Comparison of ENCODE assay signal across 17 cellular contexts in the genomic region with DNA sequence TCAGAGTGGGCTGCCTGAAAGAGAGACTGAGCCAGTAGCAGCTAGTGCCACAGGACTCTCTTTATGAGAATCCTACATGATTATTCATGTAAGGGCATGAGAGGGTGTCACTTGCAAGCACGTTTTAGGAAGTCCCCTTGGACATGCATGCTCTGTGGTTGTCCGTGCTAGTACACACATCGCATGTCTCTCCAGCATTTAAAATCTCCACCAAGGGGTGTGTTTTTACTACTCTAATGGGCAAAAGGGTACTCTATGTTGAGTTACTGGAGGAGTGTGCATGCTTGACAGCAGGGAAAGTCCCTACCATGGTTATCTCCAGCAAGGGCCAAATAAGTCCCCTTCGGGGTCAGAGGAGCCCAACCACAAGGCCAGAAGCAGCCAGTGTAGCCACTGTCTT.
DNase-seq lines count a peak whose midpoint lies in the region; ATAC-seq lines count a peak whose summit lies in the region.
"Had no signal": no experiment of that assay in that cellular context is flagged by ENCODE, and none has a peak within 500 bp of the region (broad histone marks: within the 10 kb centered on the region; RNA-seq: fewer than 3 reads in every experiment).

No MANE protein-coding gene starts in this region.

- ATAC-seq in GM18517 (IDR thresholded peaks at IDR 0.05; ENCODE audit: unreplicated experiment) (peak; percentile 80), GM19468 (IDR thresholded peaks at IDR 0.05; ENCODE audit: extremely low read depth, unreplicated experiment) (peak; percentile 48), HG02885 (IDR thresholded peaks at IDR 0.05; ENCODE audit: poor library complexity, unreplicated experiment) (peak; percentile 69), HG03565 (IDR thresholded peaks at IDR 0.05; ENCODE audit: unreplicated experiment) (peak; percentile 65), GM21381 (IDR thresholded peaks at IDR 0.05; ENCODE audit: unreplicated experiment) (no peak)
- ATAC-seq: lower lobe of right lung, right lobe of liver had no signal

- no peak for DNase-seq in activated CD4-positive, alpha-beta T cell treated with anti-CD3 and anti-CD28 coated beads for 4 hours
- DNase-seq in kidney glomerular epithelial cell (lab: John Stamatoyannopoulos, UW): no peak
- no peak for DNase-seq in NCI-H510A (lab: John Stamatoyannopoulos, UW)
- DNase-seq: activated CD4-positive, alpha-beta T cell treated with anti-CD3 and anti-CD28 coated beads, Interleukin-2, amount 50 U/mL, for 1 hour; activated effector memory CD4-positive, alpha-beta T cell treated with Interleukin-2 at 50 U/mL for 16 hours; dermis blood vessel endothelial cell; GM23248; lower lobe of right lung; NCI-H2029 treated with DMSO at 0.1 percent for 48 hours; nephron progenitor cell; right lobe of liver; SHP77 treated with DMSO at 0.1 percent for 48 hours had no signal
